In genomic region chr18:69961718-69962117, GRCh38 we compare ENCODE assay signal across 28 cellular contexts.
"Had no signal": no experiment of that assay in that cellular context is flagged by ENCODE, and none has a peak within 500 bp of the region (broad histone marks: within the 10 kb centered on the region; RNA-seq: fewer than 3 reads in every experiment).

No MANE protein-coding gene starts in this region.

- DNase-seq: activated CD4-positive, alpha-beta memory T cell treated with anti-CD3 and anti-CD28 coated beads for 36 hours; activated CD4-positive, alpha-beta T cell treated with anti-CD3 and anti-CD28 coated beads for 36 hours; activated CD4-positive, alpha-beta T cell treated with anti-CD3 and anti-CD28 coated beads, Interleukin-2, amount 10 ng/mL, durations not matched to agents 7 days and 5 days; activated effector memory CD4-positive, alpha-beta T cell treated with anti-CD3 and anti-CD28 coated beads, Interleukin-2, amount 50 U/mL, for 16 hours; activated naive CD4-positive, alpha-beta T cell; activated naive CD4-positive, alpha-beta T cell treated with anti-CD3 and anti-CD28 coated beads, Interleukin-2, amount 50 U/mL, for 16 hours; activated naive CD8-positive, alpha-beta T cell treated with anti-CD3 and anti-CD28 coated beads for 36 hours; activated T-cell treated with anti-CD3 and anti-CD28 coated beads, Interleukin-2, amount 50 U/mL, for 1 hour; activated T-cell treated with anti-CD3 and anti-CD28 coated beads, Interleukin-2, amount 50 U/mL, for 72 hours; amniotic stem cell; aorta; brain microvascular endothelial cell; Karpas-422; NCI-H1105; NCI-H1417 treated with DMSO at 0.1 percent for 48 hours; NCI-H1694 treated with DMSO at 0.1 percent for 48 hours; NCI-H2029; NCI-H345; NCI-H524 treated with DMSO at 0.1 percent for 48 hours; PC-3; Peyer's patch; RPMI8226; SHP77 treated with DMSO at 0.1 percent for 48 hours; SK-N-SH had no signal

- H3K36me3 ChIP-seq: brain microvascular endothelial cell, Peyer's patch, SJSA1 had no signal

- ATAC-seq: activated CD4-positive, alpha-beta T cell treated with anti-CD3 and anti-CD28 coated beads for 36 hours; activated CD4-positive, CD25-positive, alpha-beta regulatory T cell treated with anti-CD3 and anti-CD28 coated beads, Interleukin-2, amount 50 U/mL, for 24 hours; activated T-cell treated with anti-CD3 and anti-CD28 coated beads, Interleukin-2, amount 50 U/mL, for 72 hours; activated T-helper 17 cell treated with anti-CD3 and anti-CD28 coated beads, Interleukin-2, amount 50 U/mL, for 72 hours; PC-3; WTC11 had no signal

- H3K27me3 ChIP-seq: brain microvascular endothelial cell, Peyer's patch, SJSA1 had no signal

- H3K4me2 ChIP-seq: SK-N-SH had no signal

- H3K9ac ChIP-seq: SK-N-SH had no signal

- H3K27ac ChIP-seq: brain microvascular endothelial cell, Peyer's patch, SJSA1 had no signal

- H3K4me3 ChIP-seq: Peyer's patch, SJSA1 had no signal

- H3K4me1 ChIP-seq: Peyer's patch, SJSA1 had no signal

- H3K9me3 ChIP-seq: Peyer's patch, SJSA1, SK-N-SH had no signal
